1 cellular context compared by ENCODE assay signal in genomic region chr16:58116529-58116928, GRCh38.
TF ChIP-seq lines count a peak whose summit lies in the region.

No MANE protein-coding gene starts in this region.

TF ChIP-seq in IMR-90, 13 proteins besides CTCF, POLR2A, EP300 and RAD21 (continued from another document):
- no peak for TF ChIP-seq RFX5 (IDR thresholded peaks at IDR 0.05; ENCODE audit: low read depth, low read length)
- TF ChIP-seq USF2 (IDR thresholded peaks at IDR 0.05; ENCODE audit: low read depth, low read length): no peak
- no peak for TF ChIP-seq CEBPB (IDR thresholded peaks at IDR 0.05; ENCODE audit: low read depth, low read length)
- no peak for TF ChIP-seq MAFK (IDR thresholded peaks at IDR 0.05; ENCODE audit: low read depth, low read length)
- TF ChIP-seq MXI1 (IDR thresholded peaks at IDR 0.05; ENCODE audit: borderline replicate concordance, low read depth, low read length): no peak
TF ChIP-seq in IMR-90: peak in this region for 0.
